Comparison of ENCODE assay signal across 2 cellular contexts in genomic region chr22:38423512-38424503, GRCh38.
TF ChIP-seq lines count a peak whose summit lies in the region.

No MANE protein-coding gene starts in this region.

TF ChIP-seq in GM23338, 12 proteins besides CTCF, POLR2A, EP300 and RAD21:
- TF ChIP-seq STAT1 (IDR thresholded peaks at IDR 0.05; ENCODE audit: unreplicated experiment) (no peak), CREB1 (CRISPR knock-in tag; IDR thresholded peaks at IDR 0.05; ENCODE audit: low read depth) (no peak), POLR2AphosphoS5 (IDR thresholded peaks at IDR 0.05; ENCODE audit: low read depth) (no peak), EZH2phosphoT487 (IDR thresholded peaks at IDR 0.05; ENCODE audit: unreplicated experiment) (no peak), NANOG (IDR thresholded peaks at IDR 0.05; ENCODE audit: borderline replicate concordance) (no peak), ZNF114 (CRISPR knock-in tag; IDR thresholded peaks at IDR 0.05) (no peak), REST (IDR thresholded peaks at IDR 0.05; ENCODE audit: unreplicated experiment) (no peak), ETS1 (IDR thresholded peaks at IDR 0.05) (no peak), JUNB (IDR thresholded peaks at IDR 0.05; ENCODE audit: unreplicated experiment) (no peak), EZH2 (IDR thresholded peaks at IDR 0.05; ENCODE audit: low read depth, unreplicated experiment) (no peak), ZNF331 (CRISPR knock-in tag; IDR thresholded peaks at IDR 0.05; ENCODE audit: low read depth) (no peak), ZNF462 (CRISPR knock-in tag; IDR thresholded peaks at IDR 0.05) (no peak)

TF ChIP-seq in K562, 482 proteins besides CTCF, POLR2A, EP300 and RAD21:
- TF ChIP-seq SUPT5H (IDR thresholded peaks at IDR 0.05) (no peak), CEBPB (tag; IDR thresholded peaks at IDR 0.05) (peak; percentile 54; the same call in 1 of the 2 replicates), SMAD1 (IDR thresholded peaks at IDR 0.05; ENCODE audit: low read depth, low read length, partially characterized antibody) (no peak), GTF3C2 (IDR thresholded peaks at IDR 0.05; ENCODE audit: borderline replicate concordance, extremely low read depth, insufficient read length) (no peak)
